In the genomic region with DNA sequence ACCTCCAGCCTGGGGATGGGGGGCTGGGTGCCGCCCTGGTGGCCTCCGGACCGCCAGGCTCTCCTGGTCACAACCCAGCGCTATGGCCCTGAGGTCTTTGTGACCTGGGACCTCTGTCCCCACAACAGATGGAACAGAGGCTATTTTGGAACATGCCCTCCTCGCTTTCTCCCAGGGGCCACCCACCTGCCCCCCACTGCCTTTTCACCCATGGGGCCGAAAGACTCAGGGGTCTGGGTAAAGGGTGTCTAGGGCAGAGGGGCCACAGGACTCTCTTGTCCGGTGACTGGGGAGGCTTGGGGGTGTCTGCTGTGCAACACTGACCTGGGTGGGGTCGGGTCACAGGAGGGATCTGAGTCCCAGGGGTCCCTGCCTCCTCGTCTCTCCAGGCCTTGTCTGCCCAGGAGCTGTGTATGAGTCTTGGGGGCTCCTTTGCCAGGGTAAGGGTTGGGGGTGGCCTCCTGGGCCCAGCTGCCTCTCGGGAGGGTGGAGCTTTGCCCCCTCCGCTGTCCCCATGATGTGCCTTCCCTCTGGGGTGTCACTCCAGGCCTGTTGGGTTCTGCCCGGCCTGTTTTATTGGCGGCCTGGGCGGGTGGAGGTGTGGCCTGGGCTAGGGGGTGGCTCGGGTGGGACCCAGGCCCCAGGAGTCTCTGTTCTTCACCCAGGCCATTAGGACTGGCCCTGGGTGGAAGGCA, we compare ENCODE assay signal across 1 cellular context.
TF ChIP-seq lines count a peak whose summit lies in the region.

No MANE protein-coding gene starts in this region.

TF ChIP-seq in K562, 482 proteins besides CTCF, POLR2A, EP300 and RAD21:
- TF ChIP-seq MYBL2 (IDR thresholded peaks at IDR 0.05; ENCODE audit: low read depth): no peak
- no peak for TF ChIP-seq MYBL2 (CRISPR knock-in tag; IDR thresholded peaks at IDR 0.05; ENCODE audit: borderline replicate concordance)
- no peak for TF ChIP-seq ZNF589 (CRISPR knock-in tag; IDR thresholded peaks at IDR 0.05; ENCODE audit: low read depth)
- TF ChIP-seq POLR2G (IDR thresholded peaks at IDR 0.05; ENCODE audit: low read depth, low read length): peak; percentile 32
- TF ChIP-seq RBFOX2 (IDR thresholded peaks at IDR 0.05; ENCODE audit: low read depth, low read length): peak; percentile 38
- TF ChIP-seq, protein P1, sequence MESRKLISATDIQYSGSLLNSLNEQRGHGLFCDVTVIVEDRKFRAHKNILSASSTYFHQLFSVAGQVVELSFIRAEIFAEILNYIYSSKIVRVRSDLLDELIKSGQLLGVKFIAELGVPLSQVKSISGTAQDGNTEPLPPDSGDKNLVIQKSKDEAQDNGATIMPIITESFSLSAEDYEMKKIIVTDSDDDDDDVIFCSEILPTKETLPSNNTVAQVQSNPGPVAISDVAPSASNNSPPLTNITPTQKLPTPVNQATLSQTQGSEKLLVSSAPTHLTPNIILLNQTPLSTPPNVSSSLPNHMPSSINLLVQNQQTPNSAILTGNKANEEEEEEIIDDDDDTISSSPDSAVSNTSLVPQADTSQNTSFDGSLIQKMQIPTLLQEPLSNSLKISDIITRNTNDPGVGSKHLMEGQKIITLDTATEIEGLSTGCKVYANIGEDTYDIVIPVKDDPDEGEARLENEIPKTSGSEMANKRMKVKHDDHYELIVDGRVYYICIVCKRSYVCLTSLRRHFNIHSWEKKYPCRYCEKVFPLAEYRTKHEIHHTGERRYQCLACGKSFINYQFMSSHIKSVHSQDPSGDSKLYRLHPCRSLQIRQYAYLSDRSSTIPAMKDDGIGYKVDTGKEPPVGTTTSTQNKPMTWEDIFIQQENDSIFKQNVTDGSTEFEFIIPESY (CRISPR knock-in tag; IDR thresholded peaks at IDR 0.05): 0 out of 2 replicates have a peak, but pooled peaks have one; percentile 35
- no peak for TF ChIP-seq ZNF75A (CRISPR knock-in tag; IDR thresholded peaks at IDR 0.05)
- TF ChIP-seq BDP1 (IDR thresholded peaks at IDR 0.05; ENCODE audit: insufficient read depth, insufficient read length): no peak
- no peak for TF ChIP-seq TAF7 (tag; IDR thresholded peaks at IDR 0.05)
- TF ChIP-seq MCM3 (IDR thresholded peaks at IDR 0.05): no peak
- TF ChIP-seq, protein P2, sequence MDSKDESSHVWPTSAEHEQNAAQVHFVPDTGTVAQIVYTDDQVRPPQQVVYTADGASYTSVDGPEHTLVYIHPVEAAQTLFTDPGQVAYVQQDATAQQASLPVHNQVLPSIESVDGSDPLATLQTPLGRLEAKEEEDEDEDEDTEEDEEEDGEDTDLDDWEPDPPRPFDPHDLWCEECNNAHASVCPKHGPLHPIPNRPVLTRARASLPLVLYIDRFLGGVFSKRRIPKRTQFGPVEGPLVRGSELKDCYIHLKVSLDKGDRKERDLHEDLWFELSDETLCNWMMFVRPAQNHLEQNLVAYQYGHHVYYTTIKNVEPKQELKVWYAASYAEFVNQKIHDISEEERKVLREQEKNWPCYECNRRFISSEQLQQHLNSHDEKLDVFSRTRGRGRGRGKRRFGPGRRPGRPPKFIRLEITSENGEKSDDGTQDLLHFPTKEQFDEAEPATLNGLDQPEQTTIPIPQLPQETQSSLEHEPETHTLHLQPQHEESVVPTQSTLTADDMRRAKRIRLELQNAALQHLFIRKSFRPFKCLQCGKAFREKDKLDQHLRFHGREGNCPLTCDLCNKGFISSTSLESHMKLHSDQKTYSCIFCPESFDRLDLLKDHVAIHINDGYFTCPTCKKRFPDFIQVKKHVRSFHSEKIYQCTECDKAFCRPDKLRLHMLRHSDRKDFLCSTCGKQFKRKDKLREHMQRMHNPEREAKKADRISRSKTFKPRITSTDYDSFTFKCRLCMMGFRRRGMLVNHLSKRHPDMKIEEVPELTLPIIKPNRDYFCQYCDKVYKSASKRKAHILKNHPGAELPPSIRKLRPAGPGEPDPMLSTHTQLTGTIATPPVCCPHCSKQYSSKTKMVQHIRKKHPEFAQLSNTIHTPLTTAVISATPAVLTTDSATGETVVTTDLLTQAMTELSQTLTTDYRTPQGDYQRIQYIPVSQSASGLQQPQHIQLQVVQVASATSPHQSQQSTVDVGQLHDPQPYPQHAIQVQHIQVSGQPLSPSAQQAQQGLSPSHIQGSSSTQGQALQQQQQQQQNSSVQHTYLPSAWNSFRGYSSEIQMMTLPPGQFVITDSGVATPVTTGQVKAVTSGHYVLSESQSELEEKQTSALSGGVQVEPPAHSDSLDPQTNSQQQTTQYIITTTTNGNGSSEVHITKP (IDR thresholded peaks at IDR 0.05; ENCODE audit: partially characterized antibody): peak; percentile 20
- TF ChIP-seq NFIX (CRISPR knock-in tag; IDR thresholded peaks at IDR 0.05; ENCODE audit: low read depth): no peak
- TF ChIP-seq, protein P3, sequence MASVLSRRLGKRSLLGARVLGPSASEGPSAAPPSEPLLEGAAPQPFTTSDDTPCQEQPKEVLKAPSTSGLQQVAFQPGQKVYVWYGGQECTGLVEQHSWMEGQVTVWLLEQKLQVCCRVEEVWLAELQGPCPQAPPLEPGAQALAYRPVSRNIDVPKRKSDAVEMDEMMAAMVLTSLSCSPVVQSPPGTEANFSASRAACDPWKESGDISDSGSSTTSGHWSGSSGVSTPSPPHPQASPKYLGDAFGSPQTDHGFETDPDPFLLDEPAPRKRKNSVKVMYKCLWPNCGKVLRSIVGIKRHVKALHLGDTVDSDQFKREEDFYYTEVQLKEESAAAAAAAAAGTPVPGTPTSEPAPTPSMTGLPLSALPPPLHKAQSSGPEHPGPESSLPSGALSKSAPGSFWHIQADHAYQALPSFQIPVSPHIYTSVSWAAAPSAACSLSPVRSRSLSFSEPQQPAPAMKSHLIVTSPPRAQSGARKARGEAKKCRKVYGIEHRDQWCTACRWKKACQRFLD (CRISPR knock-in tag; IDR thresholded peaks at IDR 0.05): no peak
- TF ChIP-seq, protein P4, sequence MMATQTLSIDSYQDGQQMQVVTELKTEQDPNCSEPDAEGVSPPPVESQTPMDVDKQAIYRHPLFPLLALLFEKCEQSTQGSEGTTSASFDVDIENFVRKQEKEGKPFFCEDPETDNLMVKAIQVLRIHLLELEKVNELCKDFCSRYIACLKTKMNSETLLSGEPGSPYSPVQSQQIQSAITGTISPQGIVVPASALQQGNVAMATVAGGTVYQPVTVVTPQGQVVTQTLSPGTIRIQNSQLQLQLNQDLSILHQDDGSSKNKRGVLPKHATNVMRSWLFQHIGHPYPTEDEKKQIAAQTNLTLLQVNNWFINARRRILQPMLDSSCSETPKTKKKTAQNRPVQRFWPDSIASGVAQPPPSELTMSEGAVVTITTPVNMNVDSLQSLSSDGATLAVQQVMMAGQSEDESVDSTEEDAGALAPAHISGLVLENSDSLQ (IDR thresholded peaks at IDR 0.05): peak; percentile 36; the same call in 1 of the 2 replicates
- TF ChIP-seq U2AF2 (optimal IDR thresholded peaks at IDR 0.05; ENCODE audit: low read depth, low read length): no peak
- no peak for TF ChIP-seq CREB3 (tag; conservative IDR thresholded peaks at IDR 0.05; ENCODE audit: low read depth)
TF ChIP-seq in K562: peak in this region for 5.
